32 cellular contexts compared by ENCODE assay signal in the genomic region with DNA sequence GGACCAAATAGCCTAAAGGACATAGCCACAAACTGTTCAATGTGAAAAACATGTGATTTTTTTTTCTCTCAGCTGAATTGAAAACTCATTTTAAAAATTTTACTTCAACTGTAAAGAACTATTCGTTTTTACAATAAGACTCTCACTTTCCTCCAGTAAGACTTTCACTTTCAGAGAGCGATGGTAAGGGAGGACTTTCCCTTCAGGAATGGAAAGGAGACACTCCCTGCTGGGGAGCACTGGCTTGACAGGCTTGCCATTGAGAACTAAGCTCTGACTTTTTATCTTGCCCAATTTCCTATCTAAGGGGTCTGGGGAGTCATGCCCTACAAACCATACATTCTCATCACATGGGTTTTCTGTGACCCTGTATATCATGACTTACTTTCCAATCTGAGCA.
"Had no signal": no experiment of that assay in that cellular context is flagged by ENCODE, and none has a peak within 500 bp of the region (broad histone marks: within the 10 kb centered on the region; RNA-seq: fewer than 3 reads in every experiment).

No MANE protein-coding gene starts in this region.

- H3K36me3 Mint-ChIP-seq: activated CD8-positive, alpha-beta memory T cell treated with anti-CD3 and anti-CD28 coated beads, Interleukin-2, amount 10 ng/mL, durations not matched to agents 7 days and 5 days; activated naive CD4-positive, alpha-beta T cell treated with anti-CD3 and anti-CD28 coated beads, Interleukin-2, amount 50 U/mL, for 24 hours; activated naive CD8-positive, alpha-beta T cell treated with anti-CD3 and anti-CD28 coated beads for 36 hours had no signal

- H3K27me3 Mint-ChIP-seq: activated CD8-positive, alpha-beta memory T cell treated with anti-CD3 and anti-CD28 coated beads, Interleukin-2, amount 10 ng/mL, durations not matched to agents 7 days and 5 days; activated naive CD8-positive, alpha-beta T cell treated with anti-CD3 and anti-CD28 coated beads for 36 hours; activated naive CD8-positive, alpha-beta T cell treated with anti-CD3 and anti-CD28 coated beads, Interleukin-2, amount 50 U/mL, for 24 hours; effector memory CD8-positive, alpha-beta T cell had no signal

- H3K4me3 ChIP-seq: adrenal gland, body of pancreas, esophagus squamous epithelium, heart left ventricle had no signal

- ATAC-seq: activated CD8-positive, alpha-beta memory T cell treated with anti-CD3 and anti-CD28 coated beads, Interleukin-2, amount 10 ng/mL, durations not matched to agents 7 days and 5 days; activated CD8-positive, alpha-beta T cell treated with anti-CD3 and anti-CD28 coated beads for 36 hours; activated naive CD8-positive, alpha-beta T cell treated with anti-CD3 and anti-CD28 coated beads, Interleukin-2, amount 50 U/mL, for 24 hours; body of pancreas; effector memory CD8-positive, alpha-beta T cell; heart left ventricle had no signal

- H3K9me3 ChIP-seq: adrenal gland, body of pancreas, esophagus squamous epithelium, heart left ventricle had no signal

- H3K36me3 ChIP-seq: adrenal gland, esophagus squamous epithelium, heart left ventricle had no signal

- DNase-seq: activated CD4-positive, alpha-beta T cell treated with anti-CD3 and anti-CD28 coated beads for 1 hour; activated CD4-positive, alpha-beta T cell treated with anti-CD3 and anti-CD28 coated beads for 4 hours; activated CD4-positive, alpha-beta T cell treated with anti-CD3 and anti-CD28 coated beads, Interleukin-2, amount 50 U/mL, for 1 hour; activated CD4-positive, alpha-beta T cell treated with anti-CD3 and anti-CD28 coated beads, Interleukin-2, amount 50 U/mL, for 48 hours; activated CD8-positive, alpha-beta memory T cell treated with anti-CD3 and anti-CD28 coated beads, Interleukin-2, amount 10 ng/mL, durations not matched to agents 7 days and 5 days; activated CD8-positive, alpha-beta memory T cell treated with anti-CD3 and anti-CD28 coated beads, Interleukin-2, amount 50 U/mL, for 4 hours; activated CD8-positive, alpha-beta T cell treated with anti-CD3 and anti-CD28 coated beads for 36 hours; activated effector memory CD4-positive, alpha-beta T cell treated with anti-CD3 and anti-CD28 coated beads, Interleukin-2, amount 50 U/mL, for 16 hours; activated naive CD4-positive, alpha-beta T cell treated with anti-CD3 and anti-CD28 coated beads for 36 hours; activated naive CD8-positive, alpha-beta T cell treated with anti-CD3 and anti-CD28 coated beads for 36 hours; activated naive CD8-positive, alpha-beta T cell treated with anti-CD3 and anti-CD28 coated beads, Interleukin-2, amount 50 U/mL, for 24 hours; activated T-cell treated with anti-CD3 and anti-CD28 coated beads, Interleukin-2, amount 50 U/mL, for 1 hour; activated T-cell treated with anti-CD3 and anti-CD28 coated beads, Interleukin-2, amount 50 U/mL, for 48 hours; adrenal gland; amygdala; aorta; body of pancreas; caudate nucleus; cortex of kidney; dermis blood vessel endothelial cell; effector CD4-positive, alpha-beta T cell; effector memory CD8-positive, alpha-beta T cell; esophagus squamous epithelium; glutamatergic neuron; heart left ventricle; T-helper 2 cell had no signal

- H3K4me1 Mint-ChIP-seq: activated CD8-positive, alpha-beta memory T cell treated with anti-CD3 and anti-CD28 coated beads, Interleukin-2, amount 10 ng/mL, durations not matched to agents 7 days and 5 days; activated naive CD4-positive, alpha-beta T cell treated with anti-CD3 and anti-CD28 coated beads, Interleukin-2, amount 50 U/mL, for 24 hours; activated naive CD8-positive, alpha-beta T cell treated with anti-CD3 and anti-CD28 coated beads for 36 hours; activated naive CD8-positive, alpha-beta T cell treated with anti-CD3 and anti-CD28 coated beads, Interleukin-2, amount 50 U/mL, for 24 hours had no signal

- H3K9me3 Mint-ChIP-seq: activated CD8-positive, alpha-beta T cell treated with anti-CD3 and anti-CD28 coated beads for 36 hours; activated naive CD4-positive, alpha-beta T cell treated with anti-CD3 and anti-CD28 coated beads for 36 hours; activated naive CD4-positive, alpha-beta T cell treated with anti-CD3 and anti-CD28 coated beads, Interleukin-2, amount 50 U/mL, for 24 hours; activated naive CD8-positive, alpha-beta T cell treated with anti-CD3 and anti-CD28 coated beads for 36 hours; activated naive CD8-positive, alpha-beta T cell treated with anti-CD3 and anti-CD28 coated beads, Interleukin-2, amount 50 U/mL, for 24 hours; activated T-helper 2 cell treated with anti-CD3 and anti-CD28 coated beads, Interferon-gamma antibody, Interleukin-2, Interleukin-4, amounts not matched to agents 10 μg/mL and 5 μg/mL and 100 μg/mL, durations not matched to agents 14 hours and 24 hours and 36 hours had no signal

- H3K4me1 ChIP-seq: adrenal gland, body of pancreas, esophagus squamous epithelium, heart left ventricle had no signal

- FAIRE-seq: colon, frontal cortex had no signal

- H3K27ac Mint-ChIP-seq: activated CD8-positive, alpha-beta memory T cell treated with anti-CD3 and anti-CD28 coated beads, Interleukin-2, amount 10 ng/mL, durations not matched to agents 7 days and 5 days; activated CD8-positive, alpha-beta T cell treated with anti-CD3 and anti-CD28 coated beads for 36 hours; activated naive CD4-positive, alpha-beta T cell treated with anti-CD3 and anti-CD28 coated beads for 36 hours; activated naive CD4-positive, alpha-beta T cell treated with anti-CD3 and anti-CD28 coated beads, Interleukin-2, amount 50 U/mL, for 24 hours; activated naive CD8-positive, alpha-beta T cell treated with anti-CD3 and anti-CD28 coated beads for 36 hours; activated naive CD8-positive, alpha-beta T cell treated with anti-CD3 and anti-CD28 coated beads, Interleukin-2, amount 50 U/mL, for 24 hours; activated T-helper 1 cell treated with anti-CD3 and anti-CD28 coated beads, Interleukin-12 subunit alpha, Interleukin-12 subunit beta, Interleukin-2, Interleukin-4 antibody, amounts not matched to agents 30 ng/mL and 10 ng/mL and 1 ng/mL, durations not matched to agents 14 hours and 24 hours and 36 hours; activated T-helper 2 cell treated with anti-CD3 and anti-CD28 coated beads, Interferon-gamma antibody, Interleukin-2, Interleukin-4, amounts not matched to agents 10 μg/mL and 5 μg/mL and 100 μg/mL, durations not matched to agents 14 hours and 24 hours and 36 hours; effector memory CD8-positive, alpha-beta T cell had no signal

- H3K27ac ChIP-seq: adrenal gland, body of pancreas, epithelial cell of prostate, esophagus squamous epithelium, heart left ventricle had no signal

- H3K27me3 ChIP-seq: adrenal gland, body of pancreas, esophagus squamous epithelium, heart left ventricle had no signal

- H3K4me3 Mint-ChIP-seq: activated CD8-positive, alpha-beta memory T cell treated with anti-CD3 and anti-CD28 coated beads, Interleukin-2, amount 10 ng/mL, durations not matched to agents 7 days and 5 days; activated CD8-positive, alpha-beta T cell treated with anti-CD3 and anti-CD28 coated beads for 36 hours; activated naive CD4-positive, alpha-beta T cell treated with anti-CD3 and anti-CD28 coated beads for 36 hours; activated naive CD4-positive, alpha-beta T cell treated with anti-CD3 and anti-CD28 coated beads, Interleukin-2, amount 50 U/mL, for 24 hours; activated naive CD8-positive, alpha-beta T cell treated with anti-CD3 and anti-CD28 coated beads for 36 hours; activated naive CD8-positive, alpha-beta T cell treated with anti-CD3 and anti-CD28 coated beads, Interleukin-2, amount 50 U/mL, for 24 hours; activated T-helper 1 cell treated with anti-CD3 and anti-CD28 coated beads, Interleukin-12 subunit alpha, Interleukin-12 subunit beta, Interleukin-2, Interleukin-4 antibody, amounts not matched to agents 30 ng/mL and 10 ng/mL and 1 ng/mL, durations not matched to agents 14 hours and 24 hours and 36 hours; effector memory CD8-positive, alpha-beta T cell had no signal
